In the genomic region with DNA sequence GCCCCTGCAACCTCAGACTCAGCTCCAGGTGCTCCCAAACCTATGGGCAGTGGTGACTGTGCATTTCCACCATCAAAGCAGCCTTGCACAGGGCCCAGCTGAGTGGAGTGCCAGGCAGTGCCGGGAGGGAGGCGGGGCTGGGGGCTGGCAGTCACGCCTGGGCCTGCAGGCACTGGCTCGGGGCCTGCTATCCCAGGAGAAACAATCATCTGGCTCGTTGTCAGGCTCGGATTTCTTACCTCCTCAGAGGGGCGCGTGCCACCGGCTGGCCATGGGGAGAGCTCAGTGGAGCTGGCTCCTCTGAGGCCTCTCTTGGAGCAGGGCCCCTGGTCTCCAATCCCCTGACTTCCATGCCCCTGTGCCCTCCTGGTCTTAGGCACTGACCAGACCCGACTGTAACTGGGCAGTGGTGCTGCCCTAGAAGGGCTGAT, we compare ENCODE assay signal across 9 cellular contexts. TPM values are rescaled to one million over a fixed set of nuclear protein-coding genes. Genes with fewer than 3 reads are reported as not detected.
DNase-seq lines count a peak whose midpoint lies in the region; ATAC-seq and TF ChIP-seq lines count a peak whose summit lies in the region.
"Had no signal": no experiment of that assay in that cellular context is flagged by ENCODE, and none has a peak within 500 bp of the region (broad histone marks: within the 10 kb centered on the region; RNA-seq: fewer than 3 reads in every experiment).

No MANE protein-coding gene starts in this region.

- H3K4me1 ChIP-seq in GM23338 (ENCODE audit: insufficient read depth) = no peaks in the 10 kb centered on the region
- no peaks in the 10 kb centered on the region for H3K4me1 ChIP-seq in PC-3 (ENCODE audit: insufficient read depth, low read length)
- peaks cover 14% of the 10 kb centered on the region for H3K4me1 ChIP-seq in cardiac muscle cell (ENCODE audit: low read depth)
- H3K4me1 ChIP-seq in effector memory CD4-positive, alpha-beta T cell (ENCODE audit: control insufficient read depth, insufficient read depth, low read length, poor library complexity, severe bottlenecking) = peaks cover 13% of the 10 kb centered on the region

- no peak overlapping the region for H3K4me3 Mint-ChIP-seq in GM23338
- no peak overlapping the region for H3K4me3 Mint-ChIP-seq in effector memory CD8-positive, alpha-beta T cell
- H3K4me3 Mint-ChIP-seq: CD8-positive, alpha-beta memory T cell had no signal

- H3K9me3 ChIP-seq in PC-3 (ENCODE audit: low read length) (no peaks in the 10 kb centered on the region), cardiac muscle cell (ENCODE audit: low read depth) (no peaks in the 10 kb centered on the region)
- no peaks in the 10 kb centered on the region for H3K9me3 ChIP-seq in effector memory CD4-positive, alpha-beta T cell (ENCODE audit: control insufficient read depth, low read length)

- no peaks in the 10 kb centered on the region for H3K36me3 Mint-ChIP-seq in GM23338 (ENCODE audit: low read depth)
- H3K36me3 Mint-ChIP-seq in effector memory CD8-positive, alpha-beta T cell (ENCODE audit: insufficient read depth) = no peaks in the 10 kb centered on the region

- peaks cover 11% of the 10 kb centered on the region for H3K4me1 Mint-ChIP-seq in GM23338
- H3K4me1 Mint-ChIP-seq in effector memory CD8-positive, alpha-beta T cell (ENCODE audit: low read depth in 2 of 2) = peaks cover 0 to 5% of the 10 kb centered on the region in 2 donors

- no peak overlapping the region for H3K9ac ChIP-seq in PC-3 (ENCODE audit: low read length)

- intact Hi-C loops in PC-3 (cut with micrococcal nuclease) = no loop called here

- no peak overlapping the region for H3K4me3 ChIP-seq in GM23338
- no peak overlapping the region for H3K4me3 ChIP-seq in PC-3 (ENCODE audit: low read length)
- no peak overlapping the region for H3K4me3 ChIP-seq in cardiac muscle cell
- no peak overlapping the region for H3K4me3 ChIP-seq in effector memory CD4-positive, alpha-beta T cell (ENCODE audit: insufficient read depth, low read depth, low read length, poor library complexity, severe bottlenecking)

- TF ChIP-seq CTCF in GM23338 (conservative IDR thresholded peaks at IDR 0.05; ENCODE audit: low read depth in 2 of 2) = no peak
- no peak for TF ChIP-seq CTCF in PC-3 (conservative IDR thresholded peaks at IDR 0.05; ENCODE audit: low read depth, low read length)
- TF ChIP-seq CTCF in cardiac muscle cell (IDR thresholded peaks at IDR 0.05; ENCODE audit: low read depth, low read length) = no peak

- H3F3A ChIP-seq in GM23338 (replicated peaks; ENCODE audit: low read depth) (no peaks in the 10 kb centered on the region), PC-3 (ENCODE audit: low read length, unreplicated experiment) (no peaks in the 10 kb centered on the region)

- no peak overlapping the region for H3K27ac Mint-ChIP-seq in GM23338
- no peak overlapping the region for H3K27ac Mint-ChIP-seq in effector memory CD8-positive, alpha-beta T cell
- H3K27ac Mint-ChIP-seq: CD8-positive, alpha-beta memory T cell had no signal

- H2AFZ ChIP-seq in GM23338 (no peak overlapping the region; the same call in 1 of the 2 replicates), PC-3 (ENCODE audit: low read length) (no peak overlapping the region)

- no peaks in the 10 kb centered on the region for H3K9me2 ChIP-seq in GM23338 (ENCODE audit: insufficient read depth)
- H3K9me2 ChIP-seq in PC-3 (replicated peaks; ENCODE audit: low read length) = no peaks in the 10 kb centered on the region

- H3K79me2 ChIP-seq in GM23338 (replicated peaks; ENCODE audit: insufficient read depth) (no peaks in the 10 kb centered on the region), PC-3 (ENCODE audit: low read length) (no peaks in the 10 kb centered on the region)

- H3K4me2 ChIP-seq in GM23338 = no peak overlapping the region
- no peak overlapping the region for H3K4me2 ChIP-seq in PC-3 (ENCODE audit: low read length)

- ATAC-seq in GM23338 = peak; percentile 12
- ATAC-seq in PC-3 = peak; percentile 70
- ATAC-seq in GM18511 (IDR thresholded peaks at IDR 0.05; ENCODE audit: unreplicated experiment) = no peak
- ATAC-seq in effector memory CD8-positive, alpha-beta T cell (replicated peaks) = no peak

- DNase-seq in GM23338 (ENCODE audit: low spot score) (no peak), PC-3 (no peak), cardiac muscle cell (ENCODE audit: low read depth in 1 of 2, low spot score in 1 of 2) (peak in 1 of 2 donors; percentile 38), pons (ENCODE audit: low spot score) (peak; percentile 32), putamen (ENCODE audit: low spot score) (no peak)
- DNase-seq in effector memory CD8-positive, alpha-beta T cell = no peak
- no peak for DNase-seq in effector memory CD4-positive, alpha-beta T cell
- DNase-seq: CD8-positive, alpha-beta memory T cell had no signal

- H3K27me3 Mint-ChIP-seq in GM23338 (ENCODE audit: insufficient read depth, low read depth, poor library complexity) = peaks cover 7% of the 10 kb centered on the region
- peaks cover 0 to 11% of the 10 kb centered on the region in 2 donors for H3K27me3 Mint-ChIP-seq in effector memory CD8-positive, alpha-beta T cell

- no TSS peak for BruUV-seq in PC-3 (replicated peaks; lab: Mats Ljungman, UMichigan)

- H3K27ac ChIP-seq in GM23338 (ENCODE audit: low read depth) (no peak overlapping the region), PC-3 (ENCODE audit: low read length) (no peak overlapping the region), cardiac muscle cell (peak overlapping the region; percentile 71)
- no peak overlapping the region for H3K27ac ChIP-seq in effector memory CD4-positive, alpha-beta T cell (ENCODE audit: insufficient read depth, low read length, poor library complexity, severe bottlenecking)

- POLR2A ChIA-PET in PC-3 (lab: Charles Lee; ENCODE audit: unreplicated experiment) = no interaction called here

- H3K9me3 Mint-ChIP-seq in GM23338 = no peaks in the 10 kb centered on the region
- H3K9me3 Mint-ChIP-seq in effector memory CD8-positive, alpha-beta T cell = no peaks in the 10 kb centered on the region
- H3K9me3 Mint-ChIP-seq: CD8-positive, alpha-beta memory T cell had no signal

- CTCF ChIA-PET in PC-3 (lab: Charles Lee) = no interaction called here

- H4K20me1 ChIP-seq in GM23338 (replicated peaks; ENCODE audit: insufficient read depth) (no peaks in the 10 kb centered on the region), PC-3 (ENCODE audit: low read length) (no peaks in the 10 kb centered on the region)

- H3K27me3 ChIP-seq in GM23338 (ENCODE audit: insufficient read depth) = no peaks in the 10 kb centered on the region
- H3K27me3 ChIP-seq in PC-3 (ENCODE audit: low read length) = no peaks in the 10 kb centered on the region
- no peaks in the 10 kb centered on the region for H3K27me3 ChIP-seq in cardiac muscle cell
- H3K27me3 ChIP-seq in effector memory CD4-positive, alpha-beta T cell (replicated peaks; ENCODE audit: control insufficient read depth, insufficient read depth, low read length, poor library complexity, severe bottlenecking) = no peaks in the 10 kb centered on the region

- H3K36me3 ChIP-seq in GM23338 (ENCODE audit: insufficient read depth) (no peaks in the 10 kb centered on the region), PC-3 (ENCODE audit: low read depth, low read length) (no peaks in the 10 kb centered on the region), cardiac muscle cell (no peaks in the 10 kb centered on the region)
- H3K36me3 ChIP-seq in effector memory CD4-positive, alpha-beta T cell (ENCODE audit: control insufficient read depth, insufficient read depth, low read length) = no peaks in the 10 kb centered on the region

TF ChIP-seq in GM23338, 12 proteins besides CTCF, POLR2A, EP300 and RAD21 (continues in another document):
- TF ChIP-seq ZNF331 (CRISPR knock-in tag; IDR thresholded peaks at IDR 0.05; ENCODE audit: low read depth) (no peak), ZNF114 (CRISPR knock-in tag; IDR thresholded peaks at IDR 0.05) (no peak)
- TF ChIP-seq, protein P1, sequence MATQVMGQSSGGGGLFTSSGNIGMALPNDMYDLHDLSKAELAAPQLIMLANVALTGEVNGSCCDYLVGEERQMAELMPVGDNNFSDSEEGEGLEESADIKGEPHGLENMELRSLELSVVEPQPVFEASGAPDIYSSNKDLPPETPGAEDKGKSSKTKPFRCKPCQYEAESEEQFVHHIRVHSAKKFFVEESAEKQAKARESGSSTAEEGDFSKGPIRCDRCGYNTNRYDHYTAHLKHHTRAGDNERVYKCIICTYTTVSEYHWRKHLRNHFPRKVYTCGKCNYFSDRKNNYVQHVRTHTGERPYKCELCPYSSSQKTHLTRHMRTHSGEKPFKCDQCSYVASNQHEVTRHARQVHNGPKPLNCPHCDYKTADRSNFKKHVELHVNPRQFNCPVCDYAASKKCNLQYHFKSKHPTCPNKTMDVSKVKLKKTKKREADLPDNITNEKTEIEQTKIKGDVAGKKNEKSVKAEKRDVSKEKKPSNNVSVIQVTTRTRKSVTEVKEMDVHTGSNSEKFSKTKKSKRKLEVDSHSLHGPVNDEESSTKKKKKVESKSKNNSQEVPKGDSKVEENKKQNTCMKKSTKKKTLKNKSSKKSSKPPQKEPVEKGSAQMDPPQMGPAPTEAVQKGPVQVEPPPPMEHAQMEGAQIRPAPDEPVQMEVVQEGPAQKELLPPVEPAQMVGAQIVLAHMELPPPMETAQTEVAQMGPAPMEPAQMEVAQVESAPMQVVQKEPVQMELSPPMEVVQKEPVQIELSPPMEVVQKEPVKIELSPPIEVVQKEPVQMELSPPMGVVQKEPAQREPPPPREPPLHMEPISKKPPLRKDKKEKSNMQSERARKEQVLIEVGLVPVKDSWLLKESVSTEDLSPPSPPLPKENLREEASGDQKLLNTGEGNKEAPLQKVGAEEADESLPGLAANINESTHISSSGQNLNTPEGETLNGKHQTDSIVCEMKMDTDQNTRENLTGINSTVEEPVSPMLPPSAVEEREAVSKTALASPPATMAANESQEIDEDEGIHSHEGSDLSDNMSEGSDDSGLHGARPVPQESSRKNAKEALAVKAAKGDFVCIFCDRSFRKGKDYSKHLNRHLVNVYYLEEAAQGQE (IDR thresholded peaks at IDR 0.05; ENCODE audit: unreplicated experiment) = no peak

RNA-seq across cellular contexts. Expression of a gene that starts 20.2 kb away (rescaled TPM):
- 6.5 and 8.5 TPM in 2 replicates for total RNA-seq in GM23338 (2014; rRNA removed; shearing (Covaris generic))
- polyA plus RNA-seq in GM23338 (2016; fragmentation: Nextera tagmentation; extraction: Ambion mirVana) (2.0 and 3.8 TPM in 2 replicates), cardiac muscle cell (88.5 and 113 TPM in 2 replicates)
- total RNA-seq in PC-3 (2014; rRNA removed) (13.0 and 16.4 TPM in 2 replicates), cardiac muscle cell (60.1 and 124 TPM in 2 replicates)

Comparison
In these comparisons a context has a peak if more than half of its experiments do, and no peak if none do; other contexts are left out.
1. ATAC-seq: peak in GM23338 (single experiment) and PC-3 (single experiment); none in GM18511 (single experiment) and effector memory CD8-positive, alpha-beta T cell (single experiment).